ENCODE assay signal across 27 cellular contexts in the genomic region with DNA sequence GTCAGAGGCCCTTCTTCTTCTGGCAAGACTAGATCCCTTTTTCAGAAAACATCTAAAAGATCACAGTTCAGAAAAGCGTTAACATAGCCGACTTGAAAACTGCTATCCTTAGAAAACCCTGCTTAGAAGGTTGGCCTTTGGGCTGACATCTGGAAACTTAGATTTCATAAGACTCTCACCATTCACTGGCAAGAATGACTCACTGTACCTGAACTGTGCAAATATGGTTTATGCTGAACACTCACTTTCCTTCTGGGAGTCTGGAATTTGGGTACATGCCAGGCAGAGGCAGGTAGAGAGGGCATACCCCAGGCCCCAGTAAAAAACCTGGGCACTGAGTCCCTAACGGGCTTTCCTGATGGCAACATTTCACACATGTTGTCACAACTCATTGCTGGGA.
"Had no signal": no experiment of that assay in that cellular context is flagged by ENCODE, and none has a peak within 500 bp of the region (broad histone marks: within the 10 kb centered on the region; RNA-seq: fewer than 3 reads in every experiment).

No MANE protein-coding gene starts in this region.

- FAIRE-seq: keratinocyte, small intestine, TTC549 had no signal

- H3K9me3 ChIP-seq: gastroesophageal sphincter, neutrophil, sigmoid colon, stomach, thyroid gland had no signal

- H3K4me3 Mint-ChIP-seq: activated naive CD8-positive, alpha-beta T cell treated with anti-CD3 and anti-CD28 coated beads for 36 hours; activated T-cell treated with anti-CD3 and anti-CD28 coated beads, Interleukin-2, amount 50 U/mL, for 72 hours; central memory CD8-positive, alpha-beta T cell; dendritic cell treated with granulocyte-macrophage colony-stimulating factor and Interleukin-4, amounts not matched to agents 40 ng/mL and 50 ng/mL, for 4 days; mesothelial cell of epicardium; naive B cell; nephron progenitor cell; stimulated activated naive B cell treated with anti-CD40 and anti-IgM and Interleukin-4, amounts not matched to agents 10 μg/mL and 1 μg/mL and 100 μg/mL, for 72 hours; T-helper 1 cell treated with Interleukin-12 subunit alpha and Interleukin-12 subunit beta and Interleukin-4 antibody, amounts not matched to agents 30 μg/mL and 1 μg/mL, for 36 hours had no signal

- H3K27ac ChIP-seq: gastroesophageal sphincter, neutrophil, sigmoid colon, stomach, thyroid gland, VCaP had no signal

- H3K4me3 ChIP-seq: gastroesophageal sphincter, sigmoid colon, stomach, thyroid gland had no signal

- H3K36me3 ChIP-seq: gastroesophageal sphincter, neutrophil, sigmoid colon, stomach, thyroid gland had no signal

- DNase-seq: activated CD4-positive, alpha-beta T cell treated with anti-CD3 and anti-CD28 coated beads for 4 hours; activated CD4-positive, alpha-beta T cell treated with anti-CD3 and anti-CD28 coated beads, Interleukin-2, amount 50 U/mL, for 4 hours; activated naive CD4-positive, alpha-beta T cell; activated naive CD8-positive, alpha-beta T cell treated with anti-CD3 and anti-CD28 coated beads for 36 hours; activated T-cell treated with anti-CD3 and anti-CD28 coated beads for 4 hours; activated T-cell treated with anti-CD3 and anti-CD28 coated beads, Interleukin-2, amount 50 U/mL, for 72 hours; amniotic stem cell; erythroblast; hippocampal formation; left cardiac atrium; naive B cell; nephron progenitor cell; sigmoid colon; small intestine; stimulated activated naive B cell treated with anti-CD40 and anti-IgM and Interleukin-4, amounts not matched to agents 10 μg/mL and 1 μg/mL and 100 μg/mL, for 72 hours; stomach; T-helper 9 cell; thyroid gland had no signal

- H3K27me3 Mint-ChIP-seq: dendritic cell treated with granulocyte-macrophage colony-stimulating factor and Interleukin-4, amounts not matched to agents 40 ng/mL and 50 ng/mL, for 4 days had no signal

- H3K36me3 Mint-ChIP-seq: activated naive CD8-positive, alpha-beta T cell treated with anti-CD3 and anti-CD28 coated beads for 36 hours; mesothelial cell of epicardium; naive B cell; stimulated activated naive B cell treated with anti-CD40 and anti-IgM and Interleukin-4, amounts not matched to agents 10 μg/mL and 1 μg/mL and 100 μg/mL, for 72 hours had no signal

- H3K9me3 Mint-ChIP-seq: activated naive CD8-positive, alpha-beta T cell treated with anti-CD3 and anti-CD28 coated beads for 36 hours; central memory CD8-positive, alpha-beta T cell; stimulated activated naive B cell treated with anti-CD40 and anti-IgM and Interleukin-4, amounts not matched to agents 10 μg/mL and 1 μg/mL and 100 μg/mL, for 72 hours; T-helper 1 cell treated with Interleukin-12 subunit alpha and Interleukin-12 subunit beta and Interleukin-4 antibody, amounts not matched to agents 30 μg/mL and 1 μg/mL, for 36 hours had no signal

- H3K4me1 Mint-ChIP-seq: activated naive CD8-positive, alpha-beta T cell treated with anti-CD3 and anti-CD28 coated beads for 36 hours; central memory CD8-positive, alpha-beta T cell; mesothelial cell of epicardium; naive B cell; nephron progenitor cell; stimulated activated naive B cell treated with anti-CD40 and anti-IgM and Interleukin-4, amounts not matched to agents 10 μg/mL and 1 μg/mL and 100 μg/mL, for 72 hours had no signal

- H3K4me1 ChIP-seq: gastroesophageal sphincter, sigmoid colon, stomach, thyroid gland had no signal

- ATAC-seq: activated T-cell treated with anti-CD3 and anti-CD28 coated beads, Interleukin-2, amount 50 U/mL, for 72 hours; gastroesophageal sphincter; left cardiac atrium; stimulated activated naive B cell treated with anti-CD40 and anti-IgM and Interleukin-4, amounts not matched to agents 10 μg/mL and 1 μg/mL and 100 μg/mL, for 72 hours had no signal

- H3K27me3 ChIP-seq: gastroesophageal sphincter, neutrophil, sigmoid colon, thyroid gland had no signal

- H3K27ac Mint-ChIP-seq: activated naive CD8-positive, alpha-beta T cell treated with anti-CD3 and anti-CD28 coated beads for 36 hours; activated T-cell treated with anti-CD3 and anti-CD28 coated beads, Interleukin-2, amount 50 U/mL, for 72 hours; dendritic cell treated with granulocyte-macrophage colony-stimulating factor and Interleukin-4, amounts not matched to agents 40 ng/mL and 50 ng/mL, for 4 days; mesothelial cell of epicardium; naive B cell; nephron progenitor cell; stimulated activated naive B cell treated with anti-CD40 and anti-IgM and Interleukin-4, amounts not matched to agents 10 μg/mL and 1 μg/mL and 100 μg/mL, for 72 hours; T-helper 1 cell treated with Interleukin-12 subunit alpha and Interleukin-12 subunit beta and Interleukin-4 antibody, amounts not matched to agents 30 μg/mL and 1 μg/mL, for 36 hours had no signal
